In genomic region chr7:157949711-157950110, GRCh38 we compare ENCODE assay signal across 27 cellular contexts.
"Had no signal": no experiment of that assay in that cellular context is flagged by ENCODE, and none has a peak within 500 bp of the region (broad histone marks: within the 10 kb centered on the region; RNA-seq: fewer than 3 reads in every experiment).

No MANE protein-coding gene starts in this region.

- H3K27me3 ChIP-seq: brain microvascular endothelial cell, neutrophil, pancreas, right lobe of liver, upper lobe of right lung had no signal

- H3K4me3 ChIP-seq: pancreas, right lobe of liver, smooth muscle cell, thoracic aorta, upper lobe of right lung had no signal

- H3K27ac ChIP-seq: brain microvascular endothelial cell, neutrophil, pancreas, right lobe of liver, thoracic aorta, upper lobe of right lung had no signal

- FAIRE-seq: frontal cortex, keratinocyte, pancreas had no signal

- H3K4me1 Mint-ChIP-seq: activated CD4-positive, alpha-beta T cell treated with anti-CD3 and anti-CD28 coated beads, Interleukin-2, amount 10 ng/mL, durations not matched to agents 24 days and 14 days; activated naive CD8-positive, alpha-beta T cell treated with anti-CD3 and anti-CD28 coated beads, Interleukin-2, amount 10 ng/mL, durations not matched to agents 7 days and 5 days; mesothelial cell of epicardium; stimulated activated memory B cell treated with anti-CD40 and anti-IgM and Interleukin-4, amounts not matched to agents 10 μg/mL and 1 μg/mL and 100 μg/mL, for 72 hours had no signal

- H3K9me3 Mint-ChIP-seq: natural killer cell treated with Interleukin-12 subunit alpha and Interleukin-12 subunit beta and Interleukin-15 and Interleukin-18, amount 100 ng/mL, for 72 hours had no signal

- H3K36me3 Mint-ChIP-seq: activated naive CD8-positive, alpha-beta T cell treated with anti-CD3 and anti-CD28 coated beads, Interleukin-2, amount 10 ng/mL, durations not matched to agents 7 days and 5 days; mesothelial cell of epicardium; natural killer cell treated with Interleukin-12 subunit alpha and Interleukin-12 subunit beta and Interleukin-15 and Interleukin-18, amount 100 ng/mL, for 72 hours; stimulated activated memory B cell treated with anti-CD40 and anti-IgM and Interleukin-4, amounts not matched to agents 10 μg/mL and 1 μg/mL and 100 μg/mL, for 72 hours had no signal

- H3K27me3 Mint-ChIP-seq: activated CD4-positive, alpha-beta T cell treated with anti-CD3 and anti-CD28 coated beads, Interleukin-2, amount 10 ng/mL, durations not matched to agents 24 days and 14 days; activated CD8-positive, alpha-beta T cell treated with anti-CD3 and anti-CD28 coated beads for 36 hours; natural killer cell treated with Interleukin-12 subunit alpha and Interleukin-12 subunit beta and Interleukin-15 and Interleukin-18, amount 100 ng/mL, for 72 hours had no signal

- ATAC-seq: activated CD8-positive, alpha-beta T cell treated with anti-CD3 and anti-CD28 coated beads for 36 hours; left lobe of liver; natural killer cell treated with Interleukin-12 subunit alpha and Interleukin-12 subunit beta and Interleukin-15 and Interleukin-18, amount 100 ng/mL, for 72 hours; pancreas; right lobe of liver; stimulated activated memory B cell treated with anti-CD40 and anti-IgM and Interleukin-4, amounts not matched to agents 10 μg/mL and 1 μg/mL and 100 μg/mL, for 72 hours; upper lobe of right lung had no signal

- H3K27ac Mint-ChIP-seq: activated CD4-positive, alpha-beta T cell treated with anti-CD3 and anti-CD28 coated beads, Interleukin-2, amount 10 ng/mL, durations not matched to agents 24 days and 14 days; activated CD8-positive, alpha-beta T cell treated with anti-CD3 and anti-CD28 coated beads for 36 hours; activated naive CD8-positive, alpha-beta T cell treated with anti-CD3 and anti-CD28 coated beads, Interleukin-2, amount 10 ng/mL, durations not matched to agents 7 days and 5 days; activated T-cell treated with anti-CD3 and anti-CD28 coated beads, Interleukin-2, amount 50 U/mL, for 24 hours; activated T-helper 2 cell treated with anti-CD3 and anti-CD28 coated beads, Interferon-gamma antibody, Interleukin-2, Interleukin-4, amounts not matched to agents 10 μg/mL and 5 μg/mL and 100 μg/mL, durations not matched to agents 14 hours and 24 hours and 36 hours; mesothelial cell of epicardium; natural killer cell treated with Interleukin-12 subunit alpha and Interleukin-12 subunit beta and Interleukin-15 and Interleukin-18, amount 100 ng/mL, for 72 hours; stimulated activated memory B cell treated with anti-CD40 and anti-IgM and Interleukin-4, amounts not matched to agents 10 μg/mL and 1 μg/mL and 100 μg/mL, for 72 hours had no signal

- H3K9me3 ChIP-seq: neutrophil, right lobe of liver, upper lobe of right lung had no signal

- H3K4me1 ChIP-seq: pancreas, right lobe of liver, upper lobe of right lung had no signal

- DNase-seq: activated CD4-positive, alpha-beta T cell treated with anti-CD3 and anti-CD28 coated beads, Interleukin-2, amount 10 ng/mL, durations not matched to agents 24 days and 14 days; activated CD4-positive, CD25-positive, alpha-beta regulatory T cell; activated CD8-positive, alpha-beta T cell treated with anti-CD3 and anti-CD28 coated beads for 36 hours; activated naive CD4-positive, alpha-beta T cell treated with Interleukin-2 at 50 U/mL for 16 hours; activated naive CD8-positive, alpha-beta T cell treated with anti-CD3 and anti-CD28 coated beads, Interleukin-2, amount 10 ng/mL, durations not matched to agents 7 days and 5 days; activated T-cell treated with anti-CD3 and anti-CD28 coated beads, Interleukin-2, amount 50 U/mL, for 24 hours; amygdala; brain microvascular endothelial cell; dermis blood vessel endothelial cell; effector memory CD4-positive, alpha-beta T cell; hypothalamus; pancreas; right lobe of liver; stimulated activated CD4-positive, alpha-beta T cell treated with anti-CD3 and anti-CD28 coated beads, Interleukin-4, amount 100 ng/mL, for 24 hours; T-helper 1 cell; T-helper 9 cell; upper lobe of right lung had no signal

- H3K36me3 ChIP-seq: brain microvascular endothelial cell, neutrophil, pancreas, right lobe of liver, thoracic aorta, upper lobe of right lung had no signal

- H3K4me2 ChIP-seq: smooth muscle cell had no signal

- H3K4me3 Mint-ChIP-seq: activated CD4-positive, alpha-beta T cell treated with anti-CD3 and anti-CD28 coated beads, Interleukin-2, amount 10 ng/mL, durations not matched to agents 24 days and 14 days; activated CD8-positive, alpha-beta T cell treated with anti-CD3 and anti-CD28 coated beads for 36 hours; activated naive CD8-positive, alpha-beta T cell treated with anti-CD3 and anti-CD28 coated beads, Interleukin-2, amount 10 ng/mL, durations not matched to agents 7 days and 5 days; activated T-cell treated with anti-CD3 and anti-CD28 coated beads, Interleukin-2, amount 50 U/mL, for 24 hours; mesothelial cell of epicardium; natural killer cell treated with Interleukin-12 subunit alpha and Interleukin-12 subunit beta and Interleukin-15 and Interleukin-18, amount 100 ng/mL, for 72 hours; stimulated activated memory B cell treated with anti-CD40 and anti-IgM and Interleukin-4, amounts not matched to agents 10 μg/mL and 1 μg/mL and 100 μg/mL, for 72 hours had no signal
